10 cellular contexts compared by ENCODE assay signal in the genomic region with DNA sequence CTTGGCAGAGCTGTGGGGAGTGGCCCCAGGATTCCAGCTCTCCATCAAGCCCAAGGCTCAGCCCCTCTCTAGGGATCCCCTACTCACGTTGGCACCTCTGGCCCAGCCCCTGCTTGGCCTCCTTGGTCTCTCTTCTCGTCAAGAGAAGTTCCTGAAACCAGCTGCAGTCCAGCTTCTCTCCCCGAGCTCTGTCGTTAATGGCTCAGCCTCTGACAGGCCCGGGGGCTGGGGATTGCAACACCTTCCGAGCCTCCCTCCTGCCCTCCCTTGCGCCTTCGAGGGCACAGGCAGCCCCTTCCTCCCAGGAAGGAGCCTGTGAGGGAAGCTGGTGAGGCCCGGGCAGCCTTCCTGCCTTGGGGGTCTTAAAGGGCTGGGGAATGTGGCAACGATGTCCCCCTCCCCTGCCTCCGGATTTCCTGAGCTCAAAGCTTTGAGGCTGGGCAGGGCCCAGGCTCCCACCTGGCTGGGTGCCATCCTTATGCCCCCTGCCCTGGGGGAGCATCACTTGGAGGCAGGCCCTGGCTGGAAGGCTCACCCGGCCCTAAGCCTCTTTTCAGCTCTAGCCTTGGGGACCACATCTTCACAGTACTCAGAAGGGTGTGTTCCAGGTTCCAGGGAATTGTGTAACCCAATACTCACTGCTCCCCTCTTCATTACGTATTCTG. TPM values are rescaled to one million over a fixed set of nuclear protein-coding genes. Genes with fewer than 3 reads are reported as not detected.
DNase-seq lines count a peak whose midpoint lies in the region; ATAC-seq, FAIRE-seq and TF ChIP-seq lines count a peak whose summit lies in the region.
"Had no signal": no experiment of that assay in that cellular context is flagged by ENCODE, and none has a peak within 500 bp of the region (broad histone marks: within the 10 kb centered on the region; RNA-seq: fewer than 3 reads in every experiment).

CSF3R (minus strand) TSS at position 190 of the 665 bp plus-strand sequence. CDS start 3,417 bp downstream, outside the sequence.

- BruUV-seq in OCI-LY7 (replicated peaks; lab: Mats Ljungman, UMichigan), result no TSS peak

- H3K27me3 Mint-ChIP-seq in naive thymus-derived CD8-positive, alpha-beta T cell, result peaks cover 0 to 16% (median 4%) of the 10 kb centered on the region in 5 donors

- no peak within 1 kb of the TSS for H4K5ac ChIP-seq in H1 (ENCODE audit: insufficient read length, low read depth, low read length)

- H2BK12ac ChIP-seq in H1 (ENCODE audit: low read depth, low read length), result 0 out of 2 replicates have a peak within 1 kb of the TSS, but pooled peaks have one; percentile 14

- no peak within 1 kb of the TSS for H2AK5ac ChIP-seq in H1 (ENCODE audit: low read depth, low read length)

- H3K4me1 ChIP-seq in BLaER1, result peaks cover 33% of the 10 kb centered on the region
- H3K4me1 ChIP-seq in H1 (replicated peaks in 1 of 4; ENCODE audit: control insufficient read depth in 3 of 4, insufficient read depth in 4 of 4, low read length in 3 of 4), result peaks cover 0 to 2% (median 0%) of the 10 kb centered on the region in 4 experiments; a peak in 3 of 7 replicates
- H3K4me1 ChIP-seq in OCI-LY7 (ENCODE audit: insufficient read depth, low read length, poor library complexity, severe bottlenecking), result peaks cover 20% of the 10 kb centered on the region

- H3K27ac Mint-ChIP-seq in naive thymus-derived CD8-positive, alpha-beta T cell, result peak within 1 kb of the TSS in 7 of 10 donors; percentile 22 to 86 (median 68)

- peak within 1 kb of the TSS; percentile 50 to 77 (median 65) for H3K4me3 Mint-ChIP-seq in naive thymus-derived CD8-positive, alpha-beta T cell

- CTCF ChIA-PET in H1 (lab: Charles Lee; ENCODE audit: partially characterized antibody) (interaction anchor here (1.0 to 1.7 kb wide), 5 partner anchors 17 to 333 kb away, joined by 3 to 11 read pairs (median 4); partner anchors contain the start of genes MRPS15 and TRAPPC3), OCI-LY7 (lab: Charles Lee; ENCODE audit: unreplicated experiment) (interaction anchor here (0.6 kb wide), 1 partner anchor 1126 kb away, joined by 3 read pairs; no protein-coding TSS in a partner anchor)

- peak within 1 kb of the TSS; percentile 45 for H3K9ac ChIP-seq in BLaER1
- no peak within 1 kb of the TSS; a peak in 2 of 7 replicates for H3K9ac ChIP-seq in H1 (replicated peaks in 1 of 4; ENCODE audit: extremely low read depth in 1 of 4, low read depth in 3 of 4, low read length in 3 of 4)

- intact Hi-C loops in OCI-LY7 (cut with micrococcal nuclease; ENCODE audit: unreplicated experiment), result no loop called here

- no peak within 1 kb of the TSS for H2BK5ac ChIP-seq in H1 (ENCODE audit: low read depth, low read length)

- TF ChIP-seq POLR2A in H1 (IDR thresholded peaks at IDR 0.05; ENCODE audit: control extremely low read depth in 1 of 2, low read depth in 2 of 2, low read length in 2 of 2), result no peak

- H3K23ac ChIP-seq in H1 (ENCODE audit: insufficient read length), result no peak within 1 kb of the TSS

- no peaks in the 10 kb centered on the region for H3K36me3 Mint-ChIP-seq in naive thymus-derived CD8-positive, alpha-beta T cell

- TF ChIP-seq CTCF in H1 (IDR thresholded peaks at IDR 0.05; ENCODE audit: control extremely low read depth in 1 of 3, insufficient read depth in 1 of 3, low read depth in 1 of 3, low read length in 3 of 3), result no peak
- TF ChIP-seq CTCF in OCI-LY7 (conservative IDR thresholded peaks at IDR 0.05; ENCODE audit: low read length), result no peak

- H3K36me3 ChIP-seq in BLaER1 (no peaks in the 10 kb centered on the region), H1 (ENCODE audit: control insufficient read depth in 2 of 4, insufficient read depth in 4 of 4, low read length in 3 of 4) (no peaks in the 10 kb centered on the region), OCI-LY7 (ENCODE audit: insufficient read depth, low read length) (no peaks in the 10 kb centered on the region)

- no peak within 1 kb of the TSS for H3K56ac ChIP-seq in H1 (replicated peaks; ENCODE audit: insufficient read length, low read depth, low read length)

- in situ Hi-C loops in G401 (cut with HindIII; ENCODE audit: low sequenced_read_pairs), result no loop called here

- no peak within 1 kb of the TSS for H3K18ac ChIP-seq in H1 (ENCODE audit: extremely low read depth, low read length)

- POLR2A ChIA-PET in H1 (lab: Charles Lee; ENCODE audit: partially characterized antibody) (interaction anchor here (0.8 to 1.0 kb wide), 2 partner anchors 10 to 29 kb away, joined by 3 to 4 read pairs; no protein-coding TSS in a partner anchor), OCI-LY7 (lab: Charles Lee) (interaction anchor here (0.6 kb wide), 1 partner anchor 1374 kb away, joined by 5 read pairs; no protein-coding TSS in a partner anchor)
- POLR2A ChIA-PET in naive thymus-derived CD8-positive, alpha-beta T cell (lab: Charles Lee), result no interaction called here

- H3K79me2 ChIP-seq in H1 (ENCODE audit: control insufficient read depth in 1 of 2, insufficient read depth in 2 of 2, low read length in 2 of 2), result no peaks in the 10 kb centered on the region
- H3K79me2 ChIP-seq in OCI-LY7 (ENCODE audit: insufficient read depth, low read depth, low read length), result no peaks in the 10 kb centered on the region

- peak within 1 kb of the TSS; percentile 72 for H3K27ac ChIP-seq in BLaER1
- no peak within 1 kb of the TSS for H3K27ac ChIP-seq in H1 (ENCODE audit: low read depth, low read length)
- H3K27ac ChIP-seq in OCI-LY7 (ENCODE audit: low read depth, low read length, poor library complexity, severe bottlenecking), result no peak within 1 kb of the TSS

- no peaks in the 10 kb centered on the region for H3K79me1 ChIP-seq in H1 (ENCODE audit: low read depth, low read length)

- H4K20me1 ChIP-seq in BLaER1, result no peaks in the 10 kb centered on the region
- H4K20me1 ChIP-seq in H1 (replicated peaks in 1 of 2; ENCODE audit: control insufficient read depth in 1 of 2, insufficient read depth in 2 of 2, low read length in 2 of 2), result no peaks in the 10 kb centered on the region
- H4K20me1 ChIP-seq in OCI-LY7 (ENCODE audit: insufficient read depth, low read length), result no peaks in the 10 kb centered on the region

- H3K4me1 Mint-ChIP-seq in naive thymus-derived CD8-positive, alpha-beta T cell, result peaks cover 7 to 23% (median 12%) of the 10 kb centered on the region in 4 donors

- no peaks in the 10 kb centered on the region for H3K23me2 ChIP-seq in H1 (ENCODE audit: low read depth, low read length)

- H2BK120ac ChIP-seq in H1 (replicated peaks; ENCODE audit: low read depth, low read length), result no peak within 1 kb of the TSS

- peak; percentile 77 for DNase-seq in MV-4-11 (lab: John Stamatoyannopoulos, UW)
- DNase-seq in H1 (ENCODE audit: low read depth in 1 of 2, low spot score in 2 of 2), result no peak
- no peak for DNase-seq in naive thymus-derived CD8-positive, alpha-beta T cell
- DNase-seq in G401 (ENCODE audit: low spot score), result no peak
- DNase-seq in cortex of kidney (lab: John Stamatoyannopoulos, UW), result no peak
- no peak for DNase-seq in OCI-LY7 (ENCODE audit: low spot score)
- DNase-seq: activated CD4-positive, alpha-beta T cell treated with anti-CD3 and anti-CD28 coated beads, Interleukin-2, amount 50 U/mL, for 48 hours; DMS 273 treated with DMSO at 0.1 percent for 48 hours had no signal

- H2BK20ac ChIP-seq in H1 (ENCODE audit: low read length), result no peak within 1 kb of the TSS

- H3K27me3 ChIP-seq in BLaER1 (no peaks in the 10 kb centered on the region), H1 (replicated peaks in 1 of 4; ENCODE audit: control insufficient read depth in 3 of 4, extremely low read depth in 1 of 4, insufficient read depth in 3 of 4, low read length in 3 of 4) (no peaks in the 10 kb centered on the region)

- 79% methylated on average over 13 of the region's 13 CpGs; no CpG with 5 or more reads in 1 of the 2 experiments for WGBS in H1 (ENCODE audit: extremely low coverage in 1 of 2, insufficient coverage in 1 of 2, insufficient read length in 1 of 2, insufficient replicate concordance in 2 of 2, low coverage in 1 of 2, low lambda C conversion rate in 2 of 2, missing lambda C conversion rate in 1 of 2), 2 experiments

- no peaks in the 10 kb centered on the region for H3K9me3 ChIP-seq in BLaER1
- no peaks in the 10 kb centered on the region for H3K9me3 ChIP-seq in H1 (ENCODE audit: insufficient read depth in 2 of 2, low read depth in 1 of 2, low read length in 1 of 2)
- H3K9me3 ChIP-seq in OCI-LY7 (ENCODE audit: low read length), result no peaks in the 10 kb centered on the region

- FAIRE-seq in H1 (lab: Jason Lieb, UNC), result no peak

- H3K9me2 ChIP-seq in OCI-LY7 (ENCODE audit: insufficient read depth, low read length), result no peaks in the 10 kb centered on the region

- no peaks in the 10 kb centered on the region for H3K9me3 Mint-ChIP-seq in naive thymus-derived CD8-positive, alpha-beta T cell

- H3K14ac ChIP-seq in H1 (ENCODE audit: insufficient read length), result no peak within 1 kb of the TSS

- no peak for ATAC-seq in naive thymus-derived CD8-positive, alpha-beta T cell
- ATAC-seq in HG02623 (IDR thresholded peaks at IDR 0.05; ENCODE audit: unreplicated experiment), result no peak

- H2BK15ac ChIP-seq in H1 (ENCODE audit: low read length), result no peak within 1 kb of the TSS

- H4K91ac ChIP-seq in H1 (replicated peaks; ENCODE audit: insufficient read length, low read length), result no peak within 1 kb of the TSS

- H3K4me3 ChIP-seq in BLaER1 (peak within 1 kb of the TSS; percentile 49), H1 (ENCODE audit: extremely low read depth in 1 of 4, insufficient read depth in 2 of 4, low read depth in 3 of 4, low read length in 4 of 4) (no peak within 1 kb of the TSS), OCI-LY7 (ENCODE audit: low read depth, low read length, poor library complexity, severe bottlenecking) (no peak within 1 kb of the TSS)

- H3K4me2 ChIP-seq in BLaER1, result peak within 1 kb of the TSS; percentile 85
- no peak within 1 kb of the TSS for H3K4me2 ChIP-seq in H1 (ENCODE audit: insufficient read depth in 1 of 2, low read depth in 2 of 2, low read length in 2 of 2)
- no peak within 1 kb of the TSS for H3K4me2 ChIP-seq in OCI-LY7 (ENCODE audit: low read length)

- H3K4ac ChIP-seq in H1 (replicated peaks; ENCODE audit: insufficient read length, low read depth, low read length), result no peak within 1 kb of the TSS

- TF ChIP-seq EP300 in H1 (IDR thresholded peaks at IDR 0.05; ENCODE audit: borderline replicate concordance in 1 of 2, low read depth in 2 of 2, low read length in 2 of 2), result no peak

- no peak within 1 kb of the TSS for H2AFZ ChIP-seq in H1 (ENCODE audit: low read length)
- H2AFZ ChIP-seq in OCI-LY7 (ENCODE audit: low read length), result no peak within 1 kb of the TSS

- no peak within 1 kb of the TSS for H4K8ac ChIP-seq in H1 (ENCODE audit: extremely low read depth, insufficient read depth, low read length)

- TF ChIP-seq RAD21 in H1 (IDR thresholded peaks at IDR 0.05 in 1 of 2, conservative IDR thresholded peaks at IDR 0.05 in 1 of 2; ENCODE audit: low read depth in 2 of 2, low read length in 2 of 2), result no peak

RNA-seq across cellular contexts. Expression of gene CSF3R, which starts in this region (rescaled TPM):
- not detected in 2 replicates for total RNA-seq in H1 (2021; fragmentation: NEBNext Ultra II Directional; extraction: Animal tissue kit (Norgen Biotek cat#: 25700))
- not detected in 2 replicates for polyA plus RNA-seq in H1 (2011; rRNA removed)
- not detected for polyA plus RNA-seq in H1 (2011; cell fraction: cytosol; rRNA removed)
- polyA plus RNA-seq in H1 (2011; cell fraction: nucleus; rRNA removed), result 0.04 TPM
- polyA plus RNA-seq in H1 (2012, experiment 1 of 2), result 0.12 TPM in 1 of 4 replicates, not detected in the others
- polyA plus RNA-seq in H1 (2012, experiment 2 of 2), result not detected
- not detected for polyA plus RNA-seq in H1 (2013, experiment 1 of 2)
- polyA plus RNA-seq in H1 (2013, experiment 2 of 2), result not detected
- polyA minus RNA-seq in H1 (2011; rRNA and poly(A)+ RNA removed), result not detected in 2 replicates
- not detected for polyA minus RNA-seq in H1 (2011; cell fraction: cytosol; rRNA and poly(A)+ RNA removed)
- not detected for polyA minus RNA-seq in H1 (2011; cell fraction: nucleus; rRNA and poly(A)+ RNA removed)
- under 1 TPM in 1 of 2 experiments, not detected in 1; 0.44 TPM for total RNA-seq in naive thymus-derived CD8-positive, alpha-beta T cell
- under 1 TPM in 2 of 3 donors, not detected in 1; 0.10 to 0.20 TPM for polyA plus RNA-seq in naive thymus-derived CD8-positive, alpha-beta T cell
- total RNA-seq in G401 (2014; rRNA removed; shearing (Covaris generic)), result not detected in 2 replicates
- not detected in 2 replicates for total RNA-seq in OCI-LY7 (2014; rRNA removed; shearing (Covaris generic))
- total RNA-seq in OCI-LY7 (2022), result not detected in 2 replicates
